Comparison of ENCODE assay signal across 1 cellular context in the genomic region with DNA sequence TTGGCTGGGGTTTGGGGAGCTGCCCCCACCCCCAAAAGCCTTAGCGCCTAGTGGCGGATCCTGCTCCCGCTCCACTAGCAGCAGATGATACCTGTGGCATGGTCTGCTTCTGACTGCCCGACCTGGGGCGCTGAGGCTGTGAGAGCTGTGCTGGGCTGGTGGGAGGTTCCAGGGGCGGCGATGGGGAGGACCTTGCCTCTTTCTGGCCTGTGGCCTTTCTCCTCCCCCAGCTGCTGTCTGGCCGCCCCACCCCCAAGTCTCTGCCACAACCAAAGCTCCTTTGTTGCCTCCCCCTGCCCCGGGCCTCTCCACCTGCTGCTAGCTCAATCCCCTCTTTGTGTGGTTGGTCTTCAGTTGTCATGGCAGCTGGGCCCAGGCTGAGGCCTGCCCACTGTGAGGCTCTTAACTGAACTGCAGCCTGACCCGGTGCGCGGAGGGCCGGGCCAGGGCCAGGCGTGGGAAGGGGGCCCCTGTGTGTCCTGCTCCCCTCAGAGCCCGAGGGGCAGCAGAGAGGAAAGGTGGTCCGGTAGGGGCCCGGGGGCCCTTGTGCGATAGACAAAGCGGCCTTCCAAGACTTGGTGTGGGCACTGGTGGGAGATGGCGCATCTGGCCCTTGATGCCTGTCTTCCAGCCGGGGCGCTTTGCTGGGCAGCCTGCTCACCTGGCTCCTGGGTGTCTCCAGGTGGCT.
A peak's percentile ranks its signal among the peaks of the same experiment; 100 is the strongest.
TF ChIP-seq lines count a peak whose summit lies in the region.

No MANE protein-coding gene starts in this region.

TF ChIP-seq in HepG2, 621 proteins besides CTCF, POLR2A, EP300 and RAD21 (continues in another document):
- TF ChIP-seq ZNF746 (CRISPR knock-in tag; IDR thresholded peaks at IDR 0.05) (peak; percentile 72; the same call in 1 of the 2 replicates), HNF4G (IDR thresholded peaks at IDR 0.05; ENCODE audit: borderline replicate concordance, low read depth, low read length) (peak; percentile 59; the same call in 1 of the 2 replicates), HNF4G (CRISPR knock-in tag; IDR thresholded peaks at IDR 0.05; ENCODE audit: borderline replicate concordance, low read depth) (no peak), HOXA9 (CRISPR knock-in tag; IDR thresholded peaks at IDR 0.05; ENCODE audit: borderline replicate concordance) (no peak), ZNF567 (CRISPR knock-in tag; IDR thresholded peaks at IDR 0.05; ENCODE audit: borderline replicate concordance) (no peak), MED1 (CRISPR knock-in tag; IDR thresholded peaks at IDR 0.05) (peak; percentile 84), YY1 (IDR thresholded peaks at IDR 0.05; ENCODE audit: insufficient read depth, insufficient replicate concordance, low read depth, low read length) (peak; percentile 54), ZNF451 (CRISPR knock-in tag; IDR thresholded peaks at IDR 0.05) (0 out of 2 replicates have a peak, but pooled peaks have one; percentile 22), ZNF263 (CRISPR knock-in tag; IDR thresholded peaks at IDR 0.05) (peak; percentile 65; the same call in 1 of the 2 replicates), NAIF1 (CRISPR knock-in tag; IDR thresholded peaks at IDR 0.05; ENCODE audit: borderline replicate concordance) (no peak; the same call in 1 of the 2 replicates), ZNF674 (CRISPR knock-in tag; IDR thresholded peaks at IDR 0.05; ENCODE audit: low read depth) (0 out of 2 replicates have a peak, but pooled peaks have one; percentile 65), ZFP1 (CRISPR knock-in tag; IDR thresholded peaks at IDR 0.05) (no peak), ZFYVE20 (CRISPR knock-in tag; IDR thresholded peaks at IDR 0.05; ENCODE audit: borderline replicate concordance, low read depth) (no peak), SOX13 (IDR thresholded peaks at IDR 0.05) (no peak; the same call in 1 of the 2 replicates), SOX13 (CRISPR knock-in tag; conservative IDR thresholded peaks at IDR 0.05 in 1 of 2, IDR thresholded peaks at IDR 0.05 in 1 of 2) (peak in 1 of 2 experiments; percentile 70; a peak in 1 of 4 replicates), CREB1 (IDR thresholded peaks at IDR 0.05) (no peak), CREB1 (CRISPR knock-in tag; IDR thresholded peaks at IDR 0.05) (no peak), MXD3 (CRISPR knock-in tag; IDR thresholded peaks at IDR 0.05) (no peak), CBFB (CRISPR knock-in tag; IDR thresholded peaks at IDR 0.05) (0 out of 2 replicates have a peak, but pooled peaks have one; percentile 32), GPBP1L1 (CRISPR knock-in tag; IDR thresholded peaks at IDR 0.05) (no peak), ZNF782 (CRISPR knock-in tag; IDR thresholded peaks at IDR 0.05; ENCODE audit: borderline replicate concordance) (peak; percentile 68; the same call in 1 of the 2 replicates), TAF1 (CRISPR knock-in tag; IDR thresholded peaks at IDR 0.05) (peak; percentile 97), CENPX (CRISPR knock-in tag; IDR thresholded peaks at IDR 0.05) (no peak), HNRNPL (IDR thresholded peaks at IDR 0.05; ENCODE audit: low read depth, low read length) (peak; percentile 75), PHF8 (CRISPR knock-in tag; IDR thresholded peaks at IDR 0.05) (peak; percentile 57), ZNF510 (CRISPR knock-in tag; IDR thresholded peaks at IDR 0.05; ENCODE audit: low read depth) (no peak), ZNF777 (CRISPR knock-in tag; IDR thresholded peaks at IDR 0.05) (no peak)
- TF ChIP-seq, protein P1, sequence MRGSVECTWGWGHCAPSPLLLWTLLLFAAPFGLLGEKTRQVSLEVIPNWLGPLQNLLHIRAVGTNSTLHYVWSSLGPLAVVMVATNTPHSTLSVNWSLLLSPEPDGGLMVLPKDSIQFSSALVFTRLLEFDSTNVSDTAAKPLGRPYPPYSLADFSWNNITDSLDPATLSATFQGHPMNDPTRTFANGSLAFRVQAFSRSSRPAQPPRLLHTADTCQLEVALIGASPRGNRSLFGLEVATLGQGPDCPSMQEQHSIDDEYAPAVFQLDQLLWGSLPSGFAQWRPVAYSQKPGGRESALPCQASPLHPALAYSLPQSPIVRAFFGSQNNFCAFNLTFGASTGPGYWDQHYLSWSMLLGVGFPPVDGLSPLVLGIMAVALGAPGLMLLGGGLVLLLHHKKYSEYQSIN (CRISPR knock-in tag; IDR thresholded peaks at IDR 0.05; ENCODE audit: borderline replicate concordance), result no peak
- TF ChIP-seq, protein P2, sequence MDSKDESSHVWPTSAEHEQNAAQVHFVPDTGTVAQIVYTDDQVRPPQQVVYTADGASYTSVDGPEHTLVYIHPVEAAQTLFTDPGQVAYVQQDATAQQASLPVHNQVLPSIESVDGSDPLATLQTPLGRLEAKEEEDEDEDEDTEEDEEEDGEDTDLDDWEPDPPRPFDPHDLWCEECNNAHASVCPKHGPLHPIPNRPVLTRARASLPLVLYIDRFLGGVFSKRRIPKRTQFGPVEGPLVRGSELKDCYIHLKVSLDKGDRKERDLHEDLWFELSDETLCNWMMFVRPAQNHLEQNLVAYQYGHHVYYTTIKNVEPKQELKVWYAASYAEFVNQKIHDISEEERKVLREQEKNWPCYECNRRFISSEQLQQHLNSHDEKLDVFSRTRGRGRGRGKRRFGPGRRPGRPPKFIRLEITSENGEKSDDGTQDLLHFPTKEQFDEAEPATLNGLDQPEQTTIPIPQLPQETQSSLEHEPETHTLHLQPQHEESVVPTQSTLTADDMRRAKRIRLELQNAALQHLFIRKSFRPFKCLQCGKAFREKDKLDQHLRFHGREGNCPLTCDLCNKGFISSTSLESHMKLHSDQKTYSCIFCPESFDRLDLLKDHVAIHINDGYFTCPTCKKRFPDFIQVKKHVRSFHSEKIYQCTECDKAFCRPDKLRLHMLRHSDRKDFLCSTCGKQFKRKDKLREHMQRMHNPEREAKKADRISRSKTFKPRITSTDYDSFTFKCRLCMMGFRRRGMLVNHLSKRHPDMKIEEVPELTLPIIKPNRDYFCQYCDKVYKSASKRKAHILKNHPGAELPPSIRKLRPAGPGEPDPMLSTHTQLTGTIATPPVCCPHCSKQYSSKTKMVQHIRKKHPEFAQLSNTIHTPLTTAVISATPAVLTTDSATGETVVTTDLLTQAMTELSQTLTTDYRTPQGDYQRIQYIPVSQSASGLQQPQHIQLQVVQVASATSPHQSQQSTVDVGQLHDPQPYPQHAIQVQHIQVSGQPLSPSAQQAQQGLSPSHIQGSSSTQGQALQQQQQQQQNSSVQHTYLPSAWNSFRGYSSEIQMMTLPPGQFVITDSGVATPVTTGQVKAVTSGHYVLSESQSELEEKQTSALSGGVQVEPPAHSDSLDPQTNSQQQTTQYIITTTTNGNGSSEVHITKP (CRISPR knock-in tag; IDR thresholded peaks at IDR 0.05; ENCODE audit: low read depth), result peak; percentile 76
- TF ChIP-seq, protein P3, sequence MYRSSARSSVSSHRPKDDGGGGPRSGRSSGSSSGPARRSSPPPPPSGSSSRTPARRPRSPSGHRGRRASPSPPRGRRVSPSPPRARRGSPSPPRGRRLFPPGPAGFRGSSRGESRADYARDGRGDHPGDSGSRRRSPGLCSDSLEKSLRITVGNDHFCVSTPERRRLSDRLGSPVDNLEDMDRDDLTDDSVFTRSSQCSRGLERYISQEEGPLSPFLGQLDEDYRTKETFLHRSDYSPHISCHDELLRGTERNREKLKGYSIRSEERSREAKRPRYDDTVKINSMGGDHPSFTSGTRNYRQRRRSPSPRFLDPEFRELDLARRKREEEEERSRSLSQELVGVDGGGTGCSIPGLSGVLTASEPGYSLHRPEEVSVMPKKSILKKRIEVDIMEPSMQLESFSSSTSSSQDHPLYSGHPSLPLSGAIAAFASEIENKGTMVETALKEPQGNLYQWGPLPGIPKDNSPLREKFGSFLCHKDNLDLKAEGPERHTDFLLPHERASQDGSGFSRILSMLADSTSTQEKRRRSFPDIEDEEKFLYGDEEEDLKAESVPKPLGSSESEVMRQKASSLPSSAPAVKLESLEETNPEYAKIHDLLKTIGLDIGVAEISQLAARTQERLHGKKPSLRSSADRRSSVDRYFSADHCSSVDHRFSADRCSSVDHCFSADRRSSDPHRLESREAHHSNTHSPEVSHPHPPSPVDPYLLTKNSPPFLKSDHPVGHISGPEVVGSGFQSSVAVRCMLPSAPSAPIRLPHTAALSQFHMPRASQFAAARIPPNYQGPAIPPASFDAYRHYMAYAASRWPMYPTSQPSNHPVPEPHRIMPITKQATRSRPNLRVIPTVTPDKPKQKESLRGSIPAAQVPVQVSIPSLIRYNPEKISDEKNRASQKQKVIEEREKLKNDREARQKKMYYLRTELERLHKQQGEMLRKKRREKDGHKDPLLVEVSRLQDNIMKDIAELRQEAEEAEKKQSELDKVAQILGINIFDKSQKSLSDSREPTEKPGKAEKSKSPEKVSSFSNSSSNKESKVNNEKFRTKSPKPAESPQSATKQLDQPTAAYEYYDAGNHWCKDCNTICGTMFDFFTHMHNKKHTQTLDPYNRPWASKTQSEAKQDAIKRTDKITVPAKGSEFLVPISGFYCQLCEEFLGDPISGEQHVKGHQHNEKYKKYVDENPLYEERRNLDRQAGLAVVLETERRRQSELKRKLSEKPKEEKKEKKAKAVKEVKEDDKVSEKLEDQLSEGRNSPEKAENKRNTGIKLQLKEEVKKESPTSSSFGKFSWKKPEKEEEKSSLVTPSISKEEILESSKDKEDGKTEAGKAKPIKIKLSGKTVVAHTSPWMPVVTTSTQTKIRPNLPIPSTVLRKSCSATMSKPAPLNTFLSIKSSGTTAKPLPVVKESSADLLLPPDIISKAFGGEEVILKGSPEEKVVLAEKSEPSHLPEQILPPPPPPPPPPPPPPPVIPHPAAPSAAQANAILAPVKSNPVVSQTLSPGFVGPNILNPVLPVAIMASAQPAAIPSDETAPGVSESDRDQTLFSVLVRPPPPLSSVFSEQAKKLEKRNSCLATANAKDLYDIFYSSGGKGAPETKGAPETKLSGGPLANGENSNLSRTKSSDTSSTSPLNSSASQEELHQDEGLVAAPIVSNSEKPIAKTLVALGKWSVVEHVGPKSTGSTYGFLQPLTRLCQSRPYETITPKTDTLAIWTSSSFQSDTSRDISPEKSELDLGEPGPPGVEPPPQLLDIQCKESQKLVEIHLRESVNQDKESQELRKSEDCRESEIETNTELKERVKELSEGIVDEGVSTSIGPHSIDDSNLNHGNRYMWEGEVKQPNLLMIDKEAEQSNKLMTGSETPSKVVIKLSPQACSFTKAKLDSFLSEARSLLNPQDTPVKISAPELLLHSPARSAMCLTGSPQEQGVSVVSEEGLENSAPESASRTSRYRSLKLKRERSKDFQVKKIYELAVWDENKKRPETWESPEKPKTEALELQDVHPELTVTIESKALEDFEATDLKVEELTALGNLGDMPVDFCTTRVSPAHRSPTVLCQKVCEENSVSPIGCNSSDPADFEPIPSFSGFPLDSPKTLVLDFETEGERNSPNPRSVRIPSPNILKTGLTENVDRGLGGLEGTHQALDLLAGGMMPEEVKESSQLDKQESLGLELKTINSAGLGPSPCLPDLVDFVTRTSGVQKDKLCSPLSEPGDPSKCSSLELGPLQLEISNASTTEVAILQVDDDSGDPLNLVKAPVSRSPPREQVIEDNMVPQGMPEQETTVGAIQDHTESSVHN (CRISPR knock-in tag; IDR thresholded peaks at IDR 0.05), result no peak
- TF ChIP-seq, protein P4, sequence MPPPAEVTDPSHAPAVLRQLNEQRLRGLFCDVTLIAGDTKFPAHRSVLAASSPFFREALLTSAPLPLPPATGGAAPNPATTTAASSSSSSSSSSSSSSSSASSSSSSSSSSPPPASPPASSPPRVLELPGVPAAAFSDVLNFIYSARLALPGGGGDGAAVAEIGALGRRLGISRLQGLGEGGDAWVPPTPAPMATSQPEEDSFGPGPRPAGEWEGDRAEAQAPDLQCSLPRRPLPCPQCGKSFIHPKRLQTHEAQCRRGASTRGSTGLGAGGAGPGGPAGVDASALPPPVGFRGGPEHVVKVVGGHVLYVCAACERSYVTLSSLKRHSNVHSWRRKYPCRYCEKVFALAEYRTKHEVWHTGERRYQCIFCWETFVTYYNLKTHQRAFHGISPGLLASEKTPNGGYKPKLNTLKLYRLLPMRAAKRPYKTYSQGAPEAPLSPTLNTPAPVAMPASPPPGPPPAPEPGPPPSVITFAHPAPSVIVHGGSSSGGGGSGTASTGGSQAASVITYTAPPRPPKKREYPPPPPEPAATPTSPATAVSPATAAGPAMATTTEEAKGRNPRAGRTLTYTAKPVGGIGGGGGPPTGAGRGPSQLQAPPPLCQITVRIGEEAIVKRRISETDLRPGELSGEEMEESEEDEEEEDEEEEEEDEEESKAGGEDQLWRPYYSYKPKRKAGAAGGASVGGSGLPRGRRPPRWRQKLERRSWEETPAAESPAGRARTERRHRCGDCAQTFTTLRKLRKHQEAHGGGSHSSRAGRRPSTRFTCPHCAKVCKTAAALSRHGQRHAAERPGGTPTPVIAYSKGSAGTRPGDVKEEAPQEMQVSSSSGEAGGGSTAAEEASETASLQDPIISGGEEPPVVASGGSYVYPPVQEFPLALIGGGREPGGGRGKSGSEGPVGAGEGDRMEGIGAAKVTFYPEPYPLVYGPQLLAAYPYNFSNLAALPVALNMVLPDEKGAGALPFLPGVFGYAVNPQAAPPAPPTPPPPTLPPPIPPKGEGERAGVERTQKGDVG (CRISPR knock-in tag; IDR thresholded peaks at IDR 0.05; ENCODE audit: borderline replicate concordance), result peak; percentile 64; the same call in 1 of the 2 replicates
- TF ChIP-seq, protein P5, sequence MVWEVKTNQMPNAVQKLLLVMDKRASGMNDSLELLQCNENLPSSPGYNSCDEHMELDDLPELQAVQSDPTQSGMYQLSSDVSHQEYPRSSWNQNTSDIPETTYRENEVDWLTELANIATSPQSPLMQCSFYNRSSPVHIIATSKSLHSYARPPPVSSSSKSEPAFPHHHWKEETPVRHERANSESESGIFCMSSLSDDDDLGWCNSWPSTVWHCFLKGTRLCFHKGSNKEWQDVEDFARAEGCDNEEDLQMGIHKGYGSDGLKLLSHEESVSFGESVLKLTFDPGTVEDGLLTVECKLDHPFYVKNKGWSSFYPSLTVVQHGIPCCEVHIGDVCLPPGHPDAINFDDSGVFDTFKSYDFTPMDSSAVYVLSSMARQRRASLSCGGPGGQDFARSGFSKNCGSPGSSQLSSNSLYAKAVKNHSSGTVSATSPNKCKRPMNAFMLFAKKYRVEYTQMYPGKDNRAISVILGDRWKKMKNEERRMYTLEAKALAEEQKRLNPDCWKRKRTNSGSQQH (CRISPR knock-in tag; IDR thresholded peaks at IDR 0.05; ENCODE audit: low read depth), result peak; percentile 60; the same call in 1 of the 2 replicates
- TF ChIP-seq, protein P6, sequence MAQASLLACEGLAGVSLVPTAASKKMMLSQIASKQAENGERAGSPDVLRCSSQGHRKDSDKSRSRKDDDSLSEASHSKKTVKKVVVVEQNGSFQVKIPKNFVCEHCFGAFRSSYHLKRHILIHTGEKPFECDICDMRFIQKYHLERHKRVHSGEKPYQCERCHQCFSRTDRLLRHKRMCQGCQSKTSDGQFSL (CRISPR knock-in tag; IDR thresholded peaks at IDR 0.05), result 0 out of 2 replicates have a peak, but pooled peaks have one; percentile 24
